In the genomic region with DNA sequence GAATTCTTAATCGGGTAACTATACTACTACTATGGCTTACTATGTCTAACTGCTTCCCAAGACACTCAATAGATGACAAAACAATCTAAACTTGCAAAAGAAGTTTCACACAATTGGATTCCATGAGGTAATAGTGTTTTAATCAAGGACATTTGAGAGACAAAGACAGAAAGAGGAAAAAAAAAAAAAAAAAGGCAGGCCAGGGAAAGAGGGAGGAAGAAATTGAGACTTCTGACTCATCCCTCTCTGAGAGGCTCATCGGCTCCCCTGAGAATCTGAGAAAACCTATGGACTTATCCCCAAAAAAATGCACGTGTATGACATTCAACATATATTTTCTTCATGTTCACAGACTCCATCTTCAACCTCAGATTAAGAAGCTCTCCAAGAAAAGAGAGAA, we compare ENCODE assay signal across 26 cellular contexts.
DNase-seq lines count a peak whose midpoint lies in the region; ATAC-seq and TF ChIP-seq lines count a peak whose summit lies in the region.
"Had no signal": no experiment of that assay in that cellular context is flagged by ENCODE, and none has a peak within 500 bp of the region (broad histone marks: within the 10 kb centered on the region; RNA-seq: fewer than 3 reads in every experiment).

No MANE protein-coding gene starts in this region.

- DNase-seq in NCI-H82 (lab: John Stamatoyannopoulos, UW) (peak; percentile 13), NCI-H82 treated with DMSO at 0.1 percent for 48 hours (lab: John Stamatoyannopoulos, UW; ENCODE audit: unreplicated experiment) (no peak), amniotic epithelial cell (ENCODE audit: low read depth) (peak; percentile 16), fibroblast of pulmonary artery (ENCODE audit: low read depth) (peak; percentile 26), cerebellum (ENCODE audit: low spot score) (no peak), superior temporal gyrus (ENCODE audit: extremely low spot score) (no peak), GM23338 (ENCODE audit: low spot score) (no peak), GOT3 (lab: John Stamatoyannopoulos, UW) (no peak)
- DNase-seq: 8988T; activated CD4-positive, alpha-beta T cell treated with anti-CD3 and anti-CD28 coated beads, Interleukin-2, amount 50 U/mL, for 1 hour; cerebellar nuclear complex; effector CD8-positive, alpha-beta T cell; heart right ventricle; left ventricle myocardium inferior; mucosa of descending colon; NCI-H1694; NCI-H774; SIG-M5; stimulated activated CD4-positive, alpha-beta T cell treated with anti-CD3 and anti-CD28 coated beads, Interleukin-2, amount 100 ng/mL, for 48 hours; trophoblast cell had no signal

- no peak for ATAC-seq in GM23338
- ATAC-seq: heart right ventricle, mucosa of descending colon had no signal

- H3K4me1 Mint-ChIP-seq in GM23338, result peaks cover 6% of the 10 kb centered on the region; the same call in 2 of the 3 replicates
- H3K4me1 Mint-ChIP-seq: neural progenitor cell had no signal

- H3K4me1 ChIP-seq in GM23338 (ENCODE audit: insufficient read depth), result peaks cover 4% of the 10 kb centered on the region; the same call in 1 of the 2 replicates
- H3K4me1 ChIP-seq: BLaER1, neural progenitor cell, prostate gland had no signal

- H3K4me2 ChIP-seq in GM23338, result no peak overlapping the region
- H3K4me2 ChIP-seq: BLaER1, neural progenitor cell had no signal

- H3K4me3 Mint-ChIP-seq in GM23338, result no peak overlapping the region
- H3K4me3 Mint-ChIP-seq: neural progenitor cell; stimulated activated naive CD8-positive, alpha-beta T cell treated with anti-CD3 and anti-CD28 coated beads, Interleukin-15, Interleukin-2, amounts not matched to agents 100 ng/mL and 50 ng/mL, for 24 hours had no signal

- H3K36me3 Mint-ChIP-seq in GM23338 (ENCODE audit: low read depth), result no peaks in the 10 kb centered on the region

- no peak overlapping the region for H2AFZ ChIP-seq in GM23338
- H2AFZ ChIP-seq: neural progenitor cell had no signal

- H3K27me3 Mint-ChIP-seq in GM23338 (ENCODE audit: insufficient read depth, low read depth, poor library complexity), result no peaks in the 10 kb centered on the region
- H3K27me3 Mint-ChIP-seq: stimulated activated naive CD8-positive, alpha-beta T cell treated with anti-CD3 and anti-CD28 coated beads, Interleukin-15, Interleukin-2, amounts not matched to agents 100 ng/mL and 50 ng/mL, for 24 hours had no signal

- no peak overlapping the region for H3K27ac Mint-ChIP-seq in GM23338
- H3K27ac Mint-ChIP-seq: neural progenitor cell had no signal

- H3K27ac ChIP-seq in GM23338 (ENCODE audit: low read depth), result no peak overlapping the region
- H3K27ac ChIP-seq: BLaER1, esophagus muscularis mucosa, heart right ventricle, left ventricle myocardium inferior, neural progenitor cell, prostate gland, skin epidermis had no signal

- no peaks in the 10 kb centered on the region for H3K27me3 ChIP-seq in GM23338 (ENCODE audit: insufficient read depth)
- H3K27me3 ChIP-seq: BLaER1, esophagus muscularis mucosa, heart right ventricle, neural progenitor cell had no signal

- no peaks in the 10 kb centered on the region for H4K20me1 ChIP-seq in GM23338 (replicated peaks; ENCODE audit: insufficient read depth)
- H4K20me1 ChIP-seq: BLaER1 had no signal

- no peaks in the 10 kb centered on the region for H3K79me2 ChIP-seq in GM23338 (replicated peaks; ENCODE audit: insufficient read depth)

- H3K9me2 ChIP-seq in GM23338 (ENCODE audit: insufficient read depth), result no peaks in the 10 kb centered on the region

- TF ChIP-seq CTCF in fibroblast of pulmonary artery (IDR thresholded peaks at IDR 0.05; ENCODE audit: low read length, missing control alignments), result no peak
- no peak for TF ChIP-seq CTCF in GM23338 (conservative IDR thresholded peaks at IDR 0.05; ENCODE audit: low read depth in 2 of 2)

- H3K36me3 ChIP-seq in GM23338 (ENCODE audit: insufficient read depth), result no peaks in the 10 kb centered on the region
- H3K36me3 ChIP-seq: left ventricle myocardium inferior, neural progenitor cell, prostate gland had no signal

- no peaks in the 10 kb centered on the region for H3F3A ChIP-seq in GM23338 (replicated peaks; ENCODE audit: low read depth)

- H3K4me3 ChIP-seq in fibroblast of pulmonary artery (replicated peaks; ENCODE audit: low read depth, low read length) (no peak overlapping the region), GM23338 (no peak overlapping the region)
- H3K4me3 ChIP-seq: BLaER1, esophagus muscularis mucosa, heart right ventricle, left ventricle myocardium inferior, mucosa of descending colon, neural progenitor cell, prostate gland, skin epidermis had no signal

- no peaks in the 10 kb centered on the region for H3K9me3 Mint-ChIP-seq in GM23338
- H3K9me3 Mint-ChIP-seq: stimulated activated naive CD8-positive, alpha-beta T cell treated with anti-CD3 and anti-CD28 coated beads, Interleukin-15, Interleukin-2, amounts not matched to agents 100 ng/mL and 50 ng/mL, for 24 hours had no signal

TF ChIP-seq in GM23338, 12 proteins besides CTCF, POLR2A, EP300 and RAD21 (continues in another document):
- TF ChIP-seq EZH2phosphoT487 (IDR thresholded peaks at IDR 0.05; ENCODE audit: unreplicated experiment) (no peak), POLR2AphosphoS5 (IDR thresholded peaks at IDR 0.05; ENCODE audit: low read depth) (no peak), JUNB (IDR thresholded peaks at IDR 0.05; ENCODE audit: unreplicated experiment) (no peak), EZH2 (IDR thresholded peaks at IDR 0.05; ENCODE audit: low read depth, unreplicated experiment) (no peak)
- TF ChIP-seq, protein P1, sequence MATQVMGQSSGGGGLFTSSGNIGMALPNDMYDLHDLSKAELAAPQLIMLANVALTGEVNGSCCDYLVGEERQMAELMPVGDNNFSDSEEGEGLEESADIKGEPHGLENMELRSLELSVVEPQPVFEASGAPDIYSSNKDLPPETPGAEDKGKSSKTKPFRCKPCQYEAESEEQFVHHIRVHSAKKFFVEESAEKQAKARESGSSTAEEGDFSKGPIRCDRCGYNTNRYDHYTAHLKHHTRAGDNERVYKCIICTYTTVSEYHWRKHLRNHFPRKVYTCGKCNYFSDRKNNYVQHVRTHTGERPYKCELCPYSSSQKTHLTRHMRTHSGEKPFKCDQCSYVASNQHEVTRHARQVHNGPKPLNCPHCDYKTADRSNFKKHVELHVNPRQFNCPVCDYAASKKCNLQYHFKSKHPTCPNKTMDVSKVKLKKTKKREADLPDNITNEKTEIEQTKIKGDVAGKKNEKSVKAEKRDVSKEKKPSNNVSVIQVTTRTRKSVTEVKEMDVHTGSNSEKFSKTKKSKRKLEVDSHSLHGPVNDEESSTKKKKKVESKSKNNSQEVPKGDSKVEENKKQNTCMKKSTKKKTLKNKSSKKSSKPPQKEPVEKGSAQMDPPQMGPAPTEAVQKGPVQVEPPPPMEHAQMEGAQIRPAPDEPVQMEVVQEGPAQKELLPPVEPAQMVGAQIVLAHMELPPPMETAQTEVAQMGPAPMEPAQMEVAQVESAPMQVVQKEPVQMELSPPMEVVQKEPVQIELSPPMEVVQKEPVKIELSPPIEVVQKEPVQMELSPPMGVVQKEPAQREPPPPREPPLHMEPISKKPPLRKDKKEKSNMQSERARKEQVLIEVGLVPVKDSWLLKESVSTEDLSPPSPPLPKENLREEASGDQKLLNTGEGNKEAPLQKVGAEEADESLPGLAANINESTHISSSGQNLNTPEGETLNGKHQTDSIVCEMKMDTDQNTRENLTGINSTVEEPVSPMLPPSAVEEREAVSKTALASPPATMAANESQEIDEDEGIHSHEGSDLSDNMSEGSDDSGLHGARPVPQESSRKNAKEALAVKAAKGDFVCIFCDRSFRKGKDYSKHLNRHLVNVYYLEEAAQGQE (IDR thresholded peaks at IDR 0.05; ENCODE audit: unreplicated experiment), result no peak

Comparison
In these comparisons a context has a peak if more than half of its experiments do, and no peak if none do; other contexts are left out.
1. DNase-seq: peak in NCI-H82 (single experiment), amniotic epithelial cell (single experiment) and fibroblast of pulmonary artery (single experiment); none in NCI-H82 treated with DMSO at 0.1 percent for 48 hours (single experiment), cerebellum (single experiment), superior temporal gyrus (single experiment), GM23338 (single experiment) and GOT3 (single experiment).